In genomic region chr4:102675142-102675541, GRCh38 we compare ENCODE assay signal across 1 cellular context.
TF ChIP-seq lines count a peak whose summit lies in the region.

No MANE protein-coding gene starts in this region.

TF ChIP-seq in HepG2, 621 proteins besides CTCF, POLR2A, EP300 and RAD21 (continued from another document):
- TF ChIP-seq E2F5 (CRISPR knock-in tag; conservative IDR thresholded peaks at IDR 0.05), result no peak
- TF ChIP-seq ZNF589 (CRISPR knock-in tag; conservative IDR thresholded peaks at IDR 0.05), result no peak
- no peak for TF ChIP-seq NFRKB (IDR thresholded peaks at IDR 0.05)
- no peak for TF ChIP-seq TAF15 (IDR thresholded peaks at IDR 0.05; ENCODE audit: low read depth, low read length, poor library complexity, severe bottlenecking)
- TF ChIP-seq ZNF512 (CRISPR knock-in tag; IDR thresholded peaks at IDR 0.05), result no peak
- no peak for TF ChIP-seq MEF2D (CRISPR knock-in tag; IDR thresholded peaks at IDR 0.05)
- TF ChIP-seq HDAC2 (CRISPR knock-in tag; IDR thresholded peaks at IDR 0.05), result no peak
- no peak for TF ChIP-seq SYNCRIP (IDR thresholded peaks at IDR 0.05; ENCODE audit: insufficient read depth, low read depth, low read length)
- TF ChIP-seq ZNF44 (CRISPR knock-in tag; IDR thresholded peaks at IDR 0.05), result no peak
- TF ChIP-seq SUZ12 (IDR thresholded peaks at IDR 0.05; ENCODE audit: low read depth, low read length), result no peak
